ENCODE assay signal across 8 cellular contexts in the genomic region with DNA sequence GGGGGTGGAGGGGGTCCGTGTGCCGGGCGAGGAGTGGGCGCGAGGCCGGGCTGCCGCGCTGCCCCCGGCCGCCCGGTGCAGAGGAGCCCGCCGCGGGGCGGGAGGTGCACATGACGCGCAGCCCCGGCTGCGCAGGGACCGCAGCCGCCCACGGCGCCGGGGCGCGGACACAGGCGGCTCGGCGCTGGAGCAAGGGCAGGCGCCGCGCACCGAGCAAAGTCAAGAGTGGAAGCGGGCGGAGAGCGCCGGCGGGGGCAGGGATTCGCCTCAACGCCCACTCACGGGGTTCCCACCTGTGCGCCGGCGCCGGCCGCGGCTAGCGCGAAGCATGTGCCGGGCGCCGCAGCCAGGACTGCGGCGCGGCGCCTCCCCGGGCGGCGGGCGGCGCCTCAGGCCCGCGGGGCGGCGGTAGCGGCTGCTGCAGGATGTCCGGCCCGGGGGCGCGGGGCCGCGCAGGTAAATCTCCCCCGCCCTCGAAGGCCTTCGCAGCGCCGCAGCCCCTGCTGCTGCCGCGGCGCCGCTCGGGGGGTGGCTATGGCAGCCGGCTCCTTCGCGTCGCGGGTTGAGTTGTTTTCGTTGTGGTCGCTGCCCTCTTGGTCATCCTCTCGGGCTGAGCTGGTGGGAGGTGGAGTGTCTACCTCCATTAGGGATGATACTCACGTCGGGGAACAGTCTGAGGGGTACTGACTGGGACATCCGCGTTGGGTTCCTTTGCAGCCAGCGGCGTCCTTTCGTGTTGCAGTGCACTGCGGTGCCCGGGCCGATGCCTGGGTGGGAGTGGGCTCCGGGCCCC.
DNase-seq lines count a peak whose midpoint lies in the region; ATAC-seq and TF ChIP-seq lines count a peak whose summit lies in the region.

No MANE protein-coding gene starts in this region.

- H3K9me3 ChIP-seq in right atrium auricular region (no peaks in the 10 kb centered on the region), psoas muscle (no peaks in the 10 kb centered on the region)

- H3K4me3 Mint-ChIP-seq in activated naive CD8-positive, alpha-beta T cell treated with anti-CD3 and anti-CD28 coated beads, Interleukin-2, amount 10 ng/mL, durations not matched to agents 7 days and 5 days, result peak overlapping the region; percentile 63

- peak overlapping the region; percentile 71 for H3K4me3 ChIP-seq in HL-60 (replicated peaks; ENCODE audit: insufficient read depth, low read length)
- peak overlapping the region; percentile 66 to 69 for H3K4me3 ChIP-seq in right atrium auricular region
- H3K4me3 ChIP-seq in psoas muscle, result peak overlapping the region; percentile 85

- no peaks in the 10 kb centered on the region for H3K36me3 ChIP-seq in right atrium auricular region
- H3K36me3 ChIP-seq in psoas muscle (ENCODE audit: insufficient read depth in 1 of 2, low read depth in 1 of 2), result no peaks in the 10 kb centered on the region

- H3K27me3 ChIP-seq in HL-60 (ENCODE audit: insufficient read depth, poor library complexity, severe bottlenecking) (peaks cover 36% of the 10 kb centered on the region), right atrium auricular region (no peaks in the 10 kb centered on the region), psoas muscle (ENCODE audit: insufficient read depth in 3 of 3, low read length in 2 of 3) (no peaks in the 10 kb centered on the region)

- H3K4me1 Mint-ChIP-seq in activated naive CD8-positive, alpha-beta T cell treated with anti-CD3 and anti-CD28 coated beads, Interleukin-2, amount 10 ng/mL, durations not matched to agents 7 days and 5 days, result peaks cover 3% of the 10 kb centered on the region

- H3K27ac ChIP-seq in HL-60 (replicated peaks) (no peak overlapping the region), right atrium auricular region (peak overlapping the region; percentile 85 to 94), psoas muscle (peak overlapping the region; percentile 92)

- H3K4me1 ChIP-seq in right atrium auricular region (peaks cover 0 to 22% of the 10 kb centered on the region in 2 donors), psoas muscle (peaks cover 23% of the 10 kb centered on the region)

- peak; percentile 65 for ATAC-seq in GM19463 (IDR thresholded peaks at IDR 0.05; ENCODE audit: unreplicated experiment)
- peak; percentile 60 for ATAC-seq in activated naive CD8-positive, alpha-beta T cell treated with anti-CD3 and anti-CD28 coated beads, Interleukin-2, amount 10 ng/mL, durations not matched to agents 7 days and 5 days (ENCODE audit: low read depth)
- peak; percentile 81 to 85 (median 82) for ATAC-seq in psoas muscle

- peaks cover 30% of the 10 kb centered on the region for H3K27me3 Mint-ChIP-seq in activated naive CD8-positive, alpha-beta T cell treated with anti-CD3 and anti-CD28 coated beads, Interleukin-2, amount 10 ng/mL, durations not matched to agents 7 days and 5 days

- TF ChIP-seq CTCF in HL-60 (IDR thresholded peaks at IDR 0.05; ENCODE audit: insufficient read depth, low read length), result no peak
- no peak for TF ChIP-seq CTCF in right atrium auricular region (IDR thresholded peaks at IDR 0.05)
- TF ChIP-seq CTCF in psoas muscle (IDR thresholded peaks at IDR 0.05), result peak; percentile 26

- H3K9me3 Mint-ChIP-seq in activated naive CD8-positive, alpha-beta T cell treated with anti-CD3 and anti-CD28 coated beads, Interleukin-2, amount 10 ng/mL, durations not matched to agents 7 days and 5 days, result no peaks in the 10 kb centered on the region

- intact Hi-C loops in psoas muscle (cut with DNase I), result loop anchor here in 1 of 2 donors (5.0 to 10.0 kb wide), 2 partner anchors 99 to 151 kb away; no protein-coding TSS in a partner anchor

- POLR2A ChIA-PET in activated naive CD8-positive, alpha-beta T cell treated with anti-CD3 and anti-CD28 coated beads, Interleukin-2, amount 10 ng/mL, durations not matched to agents 7 days and 5 days (lab: Charles Lee), result no interaction called here

- peaks cover 2% of the 10 kb centered on the region for H3K36me3 Mint-ChIP-seq in activated naive CD8-positive, alpha-beta T cell treated with anti-CD3 and anti-CD28 coated beads, Interleukin-2, amount 10 ng/mL, durations not matched to agents 7 days and 5 days

- no peak overlapping the region for H3K27ac Mint-ChIP-seq in activated naive CD8-positive, alpha-beta T cell treated with anti-CD3 and anti-CD28 coated beads, Interleukin-2, amount 10 ng/mL, durations not matched to agents 7 days and 5 days

- 0 to 1% (median 1%) methylated on average over 57 to 101 of the region's 101 CpGs for WGBS in psoas muscle, 3 donors

- DNase-seq in DMS153 treated with DMSO at 0.1 percent for 48 hours (lab: John Stamatoyannopoulos, UW; ENCODE audit: unreplicated experiment) (peak; percentile 15), HL-60 (ENCODE audit: low read depth in 1 of 2, low spot score in 1 of 2) (no peak), right atrium auricular region (ENCODE audit: low spot score) (no peak), psoas muscle (peak; percentile 49 to 73), HPDE6-E6E7 (ENCODE audit: extremely low spot score) (no peak)
- DNase-seq in activated naive CD8-positive, alpha-beta T cell treated with anti-CD3 and anti-CD28 coated beads, Interleukin-2, amount 10 ng/mL, durations not matched to agents 7 days and 5 days, result peak; percentile 30
- DNase-seq in activated naive CD4-positive, alpha-beta T cell treated with Interleukin-2 at 50 U/mL for 16 hours, result no peak

Comparison
In these comparisons a context has a peak if more than half of its experiments do, and no peak if none do; other contexts are left out.
1. DNase-seq: peak in DMS153 treated with DMSO at 0.1 percent for 48 hours (single experiment), activated naive CD8-positive, alpha-beta T cell treated with anti-CD3 and anti-CD28 coated beads, Interleukin-2, amount 10 ng/mL, durations not matched to agents 7 days and 5 days (single experiment) and psoas muscle (2 of 2); none in HL-60 (0 of 2), right atrium auricular region (single experiment), activated naive CD4-positive, alpha-beta T cell treated with Interleukin-2 at 50 U/mL for 16 hours (single experiment) and HPDE6-E6E7 (single experiment).
2. Peak in every context shown above with its lines, with median percentiles within 50 percentile points of each other: ATAC-seq and H3K4me3 ChIP-seq.